26 cellular contexts compared by ENCODE assay signal in the genomic region with DNA sequence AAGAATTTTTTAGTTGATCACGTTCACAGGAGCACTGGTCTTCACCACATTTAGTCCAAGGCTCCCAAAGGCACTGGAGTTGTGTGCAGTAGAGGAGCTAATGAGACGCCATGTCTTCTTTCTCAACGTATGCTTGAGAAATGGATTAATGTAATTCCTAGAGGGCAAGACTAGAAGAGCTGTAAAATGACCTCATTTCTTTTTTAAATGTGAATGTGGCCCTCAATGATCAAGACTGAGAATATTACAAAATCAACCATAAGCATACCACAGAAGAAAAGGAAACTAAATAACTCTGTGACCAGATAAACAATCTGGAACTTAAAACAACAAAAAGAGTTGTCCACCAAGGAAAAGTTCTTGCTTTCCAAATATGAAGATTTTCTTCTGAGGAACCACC.
DNase-seq lines count a peak whose midpoint lies in the region; ATAC-seq and TF ChIP-seq lines count a peak whose summit lies in the region.
"Had no signal": no experiment of that assay in that cellular context is flagged by ENCODE, and none has a peak within 500 bp of the region (broad histone marks: within the 10 kb centered on the region; RNA-seq: fewer than 3 reads in every experiment).

No MANE protein-coding gene starts in this region.

- TF ChIP-seq CTCF in left ventricle myocardium inferior (IDR thresholded peaks at IDR 0.05; ENCODE audit: borderline replicate concordance) (no peak), colonic mucosa (IDR thresholded peaks at IDR 0.05) (no peak), upper lobe of right lung (IDR thresholded peaks at IDR 0.05) (no peak), A673 (conservative IDR thresholded peaks at IDR 0.05; ENCODE audit: low read depth, low read length) (no peak)

- H3K27me3 Mint-ChIP-seq in activated CD4-positive, alpha-beta T cell treated with anti-CD3 and anti-CD28 coated beads, Interleukin-2, amount 10 ng/mL, durations not matched to agents 7 days and 5 days: peaks cover 8% of the 10 kb centered on the region

- H3K9ac ChIP-seq in colonic mucosa (ENCODE audit: low read depth in 2 of 2, low read length in 2 of 2) (no peak overlapping the region), mucosa of rectum (ENCODE audit: low read depth in 1 of 2, low read length in 2 of 2) (no peak overlapping the region)

- DNase-seq in left ventricle myocardium inferior (no peak), right cardiac atrium (no peak), colonic mucosa (no peak), upper lobe of right lung (no peak), A673 (ENCODE audit: low spot score) (no peak)
- DNase-seq in activated CD4-positive, alpha-beta T cell treated with anti-CD3 and anti-CD28 coated beads, Interleukin-2, amount 10 ng/mL, durations not matched to agents 7 days and 5 days: no peak
- DNase-seq: activated CD4-positive, alpha-beta T cell treated with anti-CD3 and anti-CD28 coated beads for 48 hours; activated naive CD4-positive, alpha-beta T cell treated with anti-CD3 and anti-CD28 coated beads, Interleukin-2, amount 50 U/mL, for 16 hours; BE2C; Calu3; glutamatergic neuron; NCI-H146; NCI-H2171; NCI-H524; NK-92 treated with Interleukin-12 subunit alpha and Interleukin-12 subunit beta, amount 100 ng/mL, for 24 hours; occipital lobe; small intestine; stimulated activated CD4-positive, alpha-beta T cell treated with anti-CD3 and anti-CD28 coated beads, Interleukin-2, amount 100 ng/mL, for 24 hours; T-helper 17 cell had no signal

- H3K36me3 Mint-ChIP-seq in activated CD4-positive, alpha-beta T cell treated with anti-CD3 and anti-CD28 coated beads, Interleukin-2, amount 10 ng/mL, durations not matched to agents 7 days and 5 days (ENCODE audit: low read depth): peaks cover 2% of the 10 kb centered on the region

- H3K4me1 ChIP-seq in left ventricle myocardium inferior: peaks cover 18% of the 10 kb centered on the region
- no peaks in the 10 kb centered on the region for H3K4me1 ChIP-seq in right cardiac atrium (ENCODE audit: control insufficient read depth, insufficient read depth, low read length)
- H3K4me1 ChIP-seq in colonic mucosa: no peaks in the 10 kb centered on the region
- H3K4me1 ChIP-seq in mucosa of rectum (ENCODE audit: control insufficient read depth in 2 of 2, insufficient read depth in 2 of 2, low read length in 2 of 2): no peaks in the 10 kb centered on the region
- peaks cover 23% of the 10 kb centered on the region for H3K4me1 ChIP-seq in upper lobe of right lung
- H3K4me1 ChIP-seq in A673 (ENCODE audit: insufficient read depth, low read length, poor library complexity, severe bottlenecking): no peaks in the 10 kb centered on the region
- H3K4me1 ChIP-seq: A549, BE2C had no signal

- 89% methylated on average over 3 of the region's 3 CpGs for WGBS in right cardiac atrium

- BruUV-seq in A673 (replicated peaks; lab: Mats Ljungman, UMichigan): no TSS peak

- CTCF ChIA-PET in activated CD4-positive, alpha-beta T cell treated with anti-CD3 and anti-CD28 coated beads, Interleukin-2, amount 10 ng/mL, durations not matched to agents 7 days and 5 days (lab: Charles Lee): interaction anchor here (1.2 kb wide), 1 partner anchor 19 kb away, joined by 3 read pairs; no protein-coding TSS in a partner anchor
- CTCF ChIA-PET in A673 (lab: Charles Lee): no interaction called here

- H3K27ac Mint-ChIP-seq in activated CD4-positive, alpha-beta T cell treated with anti-CD3 and anti-CD28 coated beads, Interleukin-2, amount 10 ng/mL, durations not matched to agents 7 days and 5 days: no peak overlapping the region
- H3K27ac Mint-ChIP-seq: activated T-helper 1 cell treated with anti-CD3 and anti-CD28 coated beads, Interleukin-12 subunit alpha, Interleukin-12 subunit beta, Interleukin-2, Interleukin-4 antibody, amounts not matched to agents 30 ng/mL and 10 ng/mL and 1 ng/mL, durations not matched to agents 14 hours and 24 hours and 36 hours; T-helper 17 cell had no signal

- no peaks in the 10 kb centered on the region for H3K4me1 Mint-ChIP-seq in activated CD4-positive, alpha-beta T cell treated with anti-CD3 and anti-CD28 coated beads, Interleukin-2, amount 10 ng/mL, durations not matched to agents 7 days and 5 days
- H3K4me1 Mint-ChIP-seq: T-helper 17 cell had no signal

- H3K4me3 Mint-ChIP-seq in activated CD4-positive, alpha-beta T cell treated with anti-CD3 and anti-CD28 coated beads, Interleukin-2, amount 10 ng/mL, durations not matched to agents 7 days and 5 days: no peak overlapping the region
- H3K4me3 Mint-ChIP-seq: activated T-helper 1 cell treated with anti-CD3 and anti-CD28 coated beads, Interleukin-12 subunit alpha, Interleukin-12 subunit beta, Interleukin-2, Interleukin-4 antibody, amounts not matched to agents 30 ng/mL and 10 ng/mL and 1 ng/mL, durations not matched to agents 14 hours and 24 hours and 36 hours; T-helper 17 cell had no signal

- H3K9me3 ChIP-seq in left ventricle myocardium inferior (replicated peaks) (peaks cover 8% of the 10 kb centered on the region), right cardiac atrium (ENCODE audit: control insufficient read depth, low read length) (no peaks in the 10 kb centered on the region), colonic mucosa (no peaks in the 10 kb centered on the region), mucosa of rectum (ENCODE audit: control insufficient read depth in 2 of 2, low read length in 2 of 2) (no peaks in the 10 kb centered on the region), upper lobe of right lung (no peaks in the 10 kb centered on the region), A673 (ENCODE audit: low read depth, low read length, poor library complexity, severe bottlenecking) (no peaks in the 10 kb centered on the region)
- H3K9me3 ChIP-seq: A549, BE2C, vagina had no signal

- POLR2A ChIA-PET in activated CD4-positive, alpha-beta T cell treated with anti-CD3 and anti-CD28 coated beads, Interleukin-2, amount 10 ng/mL, durations not matched to agents 7 days and 5 days (lab: Charles Lee): no interaction called here
- POLR2A ChIA-PET in A673 (lab: Charles Lee; ENCODE audit: low non-redundant PET): no interaction called here

- intact Hi-C loops in left ventricle myocardium inferior (cut with micrococcal nuclease): no loop called here
- intact Hi-C loops in right cardiac atrium (cut with DNase I): no loop called here
- intact Hi-C loops in colonic mucosa (cut with DNase I): no loop called here
- intact Hi-C loops in upper lobe of right lung (cut with DNase I): no loop called here
- intact Hi-C loops in A673 (cut with micrococcal nuclease; ENCODE audit: unreplicated experiment): no loop called here

- H3K27me3 ChIP-seq in left ventricle myocardium inferior (ENCODE audit: low read depth) (no peaks in the 10 kb centered on the region), right cardiac atrium (ENCODE audit: control insufficient read depth, insufficient read depth) (no peaks in the 10 kb centered on the region), colonic mucosa (no peaks in the 10 kb centered on the region), mucosa of rectum (ENCODE audit: control insufficient read depth in 2 of 2, insufficient read depth in 2 of 2, low read length in 2 of 2) (no peaks in the 10 kb centered on the region), upper lobe of right lung (no peaks in the 10 kb centered on the region), A673 (replicated peaks; ENCODE audit: insufficient read depth, low read depth, low read length, poor library complexity) (no peaks in the 10 kb centered on the region)
- H3K27me3 ChIP-seq: BE2C, cardiac muscle cell, vagina had no signal

- ATAC-seq in right cardiac atrium (no peak), upper lobe of right lung (no peak), GM21360 (IDR thresholded peaks at IDR 0.05; ENCODE audit: unreplicated experiment) (no peak)
- ATAC-seq: A549, T-helper 17 cell had no signal

- H3K36me3 ChIP-seq in left ventricle myocardium inferior (no peaks in the 10 kb centered on the region), colonic mucosa (no peaks in the 10 kb centered on the region), mucosa of rectum (ENCODE audit: control insufficient read depth in 2 of 2, insufficient read depth in 2 of 2, low read length in 2 of 2) (no peaks in the 10 kb centered on the region), upper lobe of right lung (no peaks in the 10 kb centered on the region), A673 (ENCODE audit: insufficient read depth, low read length, poor library complexity, severe bottlenecking) (no peaks in the 10 kb centered on the region)
- H3K36me3 ChIP-seq: BE2C, cardiac muscle cell, vagina had no signal

- H3K4me3 ChIP-seq in left ventricle myocardium inferior: no peak overlapping the region
- H3K4me3 ChIP-seq in right cardiac atrium (ENCODE audit: low read length): no peak overlapping the region
- H3K4me3 ChIP-seq in colonic mucosa: no peak overlapping the region
- H3K4me3 ChIP-seq in mucosa of rectum (ENCODE audit: low read length in 2 of 2): no peak overlapping the region
- H3K4me3 ChIP-seq in upper lobe of right lung: no peak overlapping the region
- H3K4me3 ChIP-seq in A673 (ENCODE audit: low read depth, low read length, poor library complexity, severe bottlenecking): no peak overlapping the region
- H3K4me3 ChIP-seq: A549, cardiac muscle cell, vagina had no signal

- peaks cover 5% of the 10 kb centered on the region for H3K9me3 Mint-ChIP-seq in activated CD4-positive, alpha-beta T cell treated with anti-CD3 and anti-CD28 coated beads, Interleukin-2, amount 10 ng/mL, durations not matched to agents 7 days and 5 days
- H3K9me3 Mint-ChIP-seq: activated T-helper 1 cell treated with anti-CD3 and anti-CD28 coated beads, Interleukin-12 subunit alpha, Interleukin-12 subunit beta, Interleukin-2, Interleukin-4 antibody, amounts not matched to agents 30 ng/mL and 10 ng/mL and 1 ng/mL, durations not matched to agents 14 hours and 24 hours and 36 hours had no signal

- H3K27ac ChIP-seq in left ventricle myocardium inferior (replicated peaks): peak overlapping the region; percentile 45
- no peak overlapping the region for H3K27ac ChIP-seq in right cardiac atrium (ENCODE audit: low read length)
- peak overlapping the region; percentile 42 for H3K27ac ChIP-seq in colonic mucosa
- H3K27ac ChIP-seq in mucosa of rectum (ENCODE audit: low read depth in 2 of 2, low read length in 2 of 2): peak overlapping the region; percentile 25 to 42
- H3K27ac ChIP-seq in upper lobe of right lung: peak overlapping the region; percentile 48
- H3K27ac ChIP-seq in A673 (ENCODE audit: low read depth, low read length, poor library complexity, severe bottlenecking): no peak overlapping the region
- H3K27ac ChIP-seq: A549, cardiac muscle cell, vagina, VCaP had no signal

Comparison
In these comparisons a context has a peak if more than half of its experiments do, and no peak if none do; other contexts are left out.
1. H3K27ac ChIP-seq: peak in left ventricle myocardium inferior (single experiment), colonic mucosa (single experiment), mucosa of rectum (2 of 2) and upper lobe of right lung (single experiment); none in right cardiac atrium (single experiment) and A673 (single experiment).